Comparison of ENCODE assay signal across 8 cellular contexts in genomic region chr2:223884399-223884798, GRCh38. TPM values are rescaled to one million over a fixed set of nuclear protein-coding genes. Genes with fewer than 3 reads are reported as not detected.
DNase-seq lines count a peak whose midpoint lies in the region; ATAC-seq and TF ChIP-seq lines count a peak whose summit lies in the region.

No MANE protein-coding gene starts in this region.

- POLR2A ChIA-PET in MCF 10A (lab: Yijun Ruan, JAX): no interaction called here

- TF ChIP-seq CTCF in MCF 10A (IDR thresholded peaks at IDR 0.05; ENCODE audit: unreplicated experiment): no peak

- H3K27ac Mint-ChIP-seq in activated T-helper 1 cell treated with anti-CD3 and anti-CD28 coated beads, Interleukin-12 subunit alpha, Interleukin-12 subunit beta, Interleukin-2, Interleukin-4 antibody, amounts not matched to agents 30 ng/mL and 10 ng/mL and 1 ng/mL, durations not matched to agents 14 hours and 24 hours and 36 hours: peak overlapping the region; percentile 29
- no peak overlapping the region for H3K27ac Mint-ChIP-seq in MCF 10A (ENCODE audit: low read depth, unreplicated experiment)

- no peaks in the 10 kb centered on the region for H3K27me3 Mint-ChIP-seq in activated T-helper 1 cell treated with anti-CD3 and anti-CD28 coated beads, Interleukin-12 subunit alpha, Interleukin-12 subunit beta, Interleukin-2, Interleukin-4 antibody, amounts not matched to agents 30 ng/mL and 10 ng/mL and 1 ng/mL, durations not matched to agents 14 hours and 24 hours and 36 hours (ENCODE audit: insufficient read depth)
- no peaks in the 10 kb centered on the region for H3K27me3 Mint-ChIP-seq in MCF 10A (ENCODE audit: insufficient read depth, unreplicated experiment)

- peaks cover 41% of the 10 kb centered on the region for H3K36me3 Mint-ChIP-seq in activated T-helper 1 cell treated with anti-CD3 and anti-CD28 coated beads, Interleukin-12 subunit alpha, Interleukin-12 subunit beta, Interleukin-2, Interleukin-4 antibody, amounts not matched to agents 30 ng/mL and 10 ng/mL and 1 ng/mL, durations not matched to agents 14 hours and 24 hours and 36 hours (ENCODE audit: low read depth)
- peaks cover 61% of the 10 kb centered on the region for H3K36me3 Mint-ChIP-seq in MCF 10A (ENCODE audit: insufficient read depth, unreplicated experiment)

- BruUV-seq in MCF 10A (replicated peaks; lab: Mats Ljungman, UMichigan): no TSS peak

- intact Hi-C loops in activated T-helper 1 cell treated with anti-CD3 and anti-CD28 coated beads, Interleukin-12 subunit alpha, Interleukin-12 subunit beta, Interleukin-2, Interleukin-4 antibody, amounts not matched to agents 30 ng/mL and 10 ng/mL and 1 ng/mL, durations not matched to agents 14 hours and 24 hours and 36 hours (cut with micrococcal nuclease): no loop called here
- intact Hi-C loops in left colon (cut with DNase I, micrococcal nuclease) (no loop called here), MCF 10A (cut with micrococcal nuclease) (no loop called here)

- peaks cover 4% of the 10 kb centered on the region for H3K9me3 Mint-ChIP-seq in activated T-helper 1 cell treated with anti-CD3 and anti-CD28 coated beads, Interleukin-12 subunit alpha, Interleukin-12 subunit beta, Interleukin-2, Interleukin-4 antibody, amounts not matched to agents 30 ng/mL and 10 ng/mL and 1 ng/mL, durations not matched to agents 14 hours and 24 hours and 36 hours
- no peaks in the 10 kb centered on the region for H3K9me3 Mint-ChIP-seq in MCF 10A (ENCODE audit: unreplicated experiment)

- no peak overlapping the region for H3K4me3 Mint-ChIP-seq in activated T-helper 1 cell treated with anti-CD3 and anti-CD28 coated beads, Interleukin-12 subunit alpha, Interleukin-12 subunit beta, Interleukin-2, Interleukin-4 antibody, amounts not matched to agents 30 ng/mL and 10 ng/mL and 1 ng/mL, durations not matched to agents 14 hours and 24 hours and 36 hours
- H3K4me3 Mint-ChIP-seq in MCF 10A (ENCODE audit: unreplicated experiment): no peak overlapping the region

- peak; percentile 28 for DNase-seq in GM03348 (ENCODE audit: low spot score)
- no peak for DNase-seq in activated T-helper 1 cell treated with anti-CD3 and anti-CD28 coated beads, Interleukin-12 subunit alpha, Interleukin-12 subunit beta, Interleukin-2, Interleukin-4 antibody, amounts not matched to agents 30 ng/mL and 10 ng/mL and 1 ng/mL, durations not matched to agents 14 hours and 24 hours and 36 hours (ENCODE audit: low spot score)
- DNase-seq in left colon: no peak
- no peak for DNase-seq in MCF 10A (ENCODE audit: unreplicated experiment)
- DNase-seq in SHP77 treated with DMSO at 0.1 percent for 48 hours (lab: John Stamatoyannopoulos, UW): no peak
- no peak for DNase-seq in NCI-H774 (lab: John Stamatoyannopoulos, UW)

- H3K4me1 Mint-ChIP-seq in activated T-helper 1 cell treated with anti-CD3 and anti-CD28 coated beads, Interleukin-12 subunit alpha, Interleukin-12 subunit beta, Interleukin-2, Interleukin-4 antibody, amounts not matched to agents 30 ng/mL and 10 ng/mL and 1 ng/mL, durations not matched to agents 14 hours and 24 hours and 36 hours (ENCODE audit: low read depth): peaks cover 19% of the 10 kb centered on the region
- H3K4me1 Mint-ChIP-seq in MCF 10A (ENCODE audit: insufficient read depth, unreplicated experiment): peaks cover 8% of the 10 kb centered on the region

- ATAC-seq in GM19328 (IDR thresholded peaks at IDR 0.05; ENCODE audit: unreplicated experiment) (peak; percentile 91), HG02981 (IDR thresholded peaks at IDR 0.05; ENCODE audit: unreplicated experiment) (peak; percentile 93), left colon (no peak)

- CTCF ChIA-PET in MCF 10A (lab: Yijun Ruan, JAX): no interaction called here

RNA-seq across cellular contexts. Expression of gene AP1S3, which starts 47.0 kb away (rescaled TPM):
- total RNA-seq in activated T-helper 1 cell treated with anti-CD3 and anti-CD28 coated beads, Interleukin-12 subunit alpha, Interleukin-12 subunit beta, Interleukin-2, Interleukin-4 antibody, amounts not matched to agents 30 ng/mL and 10 ng/mL and 1 ng/mL, durations not matched to agents 14 hours and 24 hours and 36 hours: 11.9 and 14.4 TPM in 2 replicates
- total RNA-seq in left colon (10 to 100 TPM in 1 of 2 donors, 1 to 10 TPM in 1; 7.0 to 13.5 TPM), MCF 10A (2022) (56.9 and 57.7 TPM in 2 replicates)
